In the genomic region with DNA sequence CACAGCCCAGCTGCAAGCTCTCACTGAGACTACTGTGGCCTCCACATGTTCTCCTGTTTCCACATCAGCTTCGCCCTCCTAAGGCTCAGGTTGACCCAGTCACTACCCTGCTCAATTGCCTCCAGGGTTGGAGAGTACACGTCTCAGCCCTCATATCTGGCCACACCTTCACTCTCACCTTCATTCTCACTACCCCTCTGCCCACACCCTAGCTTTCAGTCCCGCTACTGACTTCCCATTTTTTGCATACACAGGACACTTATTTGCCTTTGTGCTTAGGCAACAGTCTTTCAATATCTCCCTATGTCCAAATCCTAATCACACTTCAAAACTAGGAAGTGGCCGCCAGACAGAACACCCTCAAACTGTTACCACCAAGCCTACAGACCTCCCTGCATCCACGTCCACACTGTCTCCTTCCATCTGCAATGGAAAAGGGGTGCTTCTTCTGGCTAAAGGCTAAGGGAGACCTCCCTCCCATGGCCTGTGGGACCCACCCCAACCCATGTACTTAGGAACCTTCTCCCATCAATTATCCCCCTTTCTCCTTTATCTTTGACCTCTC, we compare ENCODE assay signal across 18 cellular contexts. TPM values are rescaled to one million over a fixed set of nuclear protein-coding genes. Genes with fewer than 3 reads are reported as not detected.
"Had no signal": no experiment of that assay in that cellular context is flagged by ENCODE, and none has a peak within 500 bp of the region (broad histone marks: within the 10 kb centered on the region; RNA-seq: fewer than 3 reads in every experiment).

No MANE protein-coding gene starts in this region.

- ATAC-seq: activated CD4-positive, CD25-positive, alpha-beta regulatory T cell treated with anti-CD3 and anti-CD28 coated beads, Interleukin-2, amount 50 U/mL, for 24 hours; activated naive CD8-positive, alpha-beta T cell treated with anti-CD3 and anti-CD28 coated beads, Interleukin-2, amount 50 U/mL, for 24 hours; activated T-helper 17 cell treated with anti-CD3 and anti-CD28 coated beads, Interleukin-2, amount 50 U/mL, for 72 hours; left ventricle myocardium superior; stimulated activated memory B cell treated with anti-CD40 and anti-IgM and Interleukin-4, amounts not matched to agents 10 μg/mL and 1 μg/mL and 100 μg/mL, for 72 hours had no signal

- H3K36me3 ChIP-seq: thyroid gland, vagina had no signal

- H3K27me3 ChIP-seq: thyroid gland, vagina had no signal

- H3K27ac Mint-ChIP-seq: activated naive CD8-positive, alpha-beta T cell treated with anti-CD3 and anti-CD28 coated beads, Interleukin-2, amount 50 U/mL, for 24 hours; activated T-helper 17 cell treated with anti-CD3 and anti-CD28 coated beads, Interleukin-2, amount 50 U/mL, for 72 hours; natural killer cell treated with Interleukin-12 subunit alpha and Interleukin-12 subunit beta and Interleukin-15 and Interleukin-18, amount 100 ng/mL, for 72 hours; stimulated activated memory B cell treated with anti-CD40 and anti-IgM and Interleukin-4, amounts not matched to agents 10 μg/mL and 1 μg/mL and 100 μg/mL, for 72 hours had no signal

- H3K4me1 ChIP-seq: thyroid gland, vagina had no signal

- H3K4me1 Mint-ChIP-seq: activated naive CD8-positive, alpha-beta T cell treated with anti-CD3 and anti-CD28 coated beads, Interleukin-2, amount 50 U/mL, for 24 hours; activated T-helper 17 cell treated with anti-CD3 and anti-CD28 coated beads, Interleukin-2, amount 50 U/mL, for 72 hours; stimulated activated memory B cell treated with anti-CD40 and anti-IgM and Interleukin-4, amounts not matched to agents 10 μg/mL and 1 μg/mL and 100 μg/mL, for 72 hours had no signal

- H3K9me3 Mint-ChIP-seq: activated naive CD8-positive, alpha-beta T cell treated with anti-CD3 and anti-CD28 coated beads, Interleukin-2, amount 50 U/mL, for 24 hours; activated T-helper 17 cell treated with anti-CD3 and anti-CD28 coated beads, Interleukin-2, amount 50 U/mL, for 72 hours; natural killer cell treated with Interleukin-12 subunit alpha and Interleukin-12 subunit beta and Interleukin-15 and Interleukin-18, amount 100 ng/mL, for 72 hours had no signal

- H3K9me3 ChIP-seq: thyroid gland, vagina had no signal

- H3K36me3 Mint-ChIP-seq: natural killer cell treated with Interleukin-12 subunit alpha and Interleukin-12 subunit beta and Interleukin-15 and Interleukin-18, amount 100 ng/mL, for 72 hours; stimulated activated memory B cell treated with anti-CD40 and anti-IgM and Interleukin-4, amounts not matched to agents 10 μg/mL and 1 μg/mL and 100 μg/mL, for 72 hours had no signal

- H3K4me3 Mint-ChIP-seq: activated naive CD8-positive, alpha-beta T cell treated with anti-CD3 and anti-CD28 coated beads, Interleukin-2, amount 50 U/mL, for 24 hours; activated T-helper 17 cell treated with anti-CD3 and anti-CD28 coated beads, Interleukin-2, amount 50 U/mL, for 72 hours; natural killer cell treated with Interleukin-12 subunit alpha and Interleukin-12 subunit beta and Interleukin-15 and Interleukin-18, amount 100 ng/mL, for 72 hours; stimulated activated memory B cell treated with anti-CD40 and anti-IgM and Interleukin-4, amounts not matched to agents 10 μg/mL and 1 μg/mL and 100 μg/mL, for 72 hours had no signal

- H3K27ac ChIP-seq: thyroid gland, vagina had no signal

- DNase-seq: activated CD4-positive, alpha-beta T cell treated with anti-CD3 and anti-CD28 coated beads, Interleukin-2, amount 50 U/mL, for 1 hour; activated naive CD4-positive, alpha-beta T cell treated with Interleukin-2 at 50 U/mL for 16 hours; activated naive CD8-positive, alpha-beta T cell treated with anti-CD3 and anti-CD28 coated beads, Interleukin-2, amount 50 U/mL, for 24 hours; aorta; cerebellar nuclear complex; effector memory CD4-positive, alpha-beta T cell; foreskin fibroblast; hypothalamus; kidney; left ventricle myocardium superior; mesenchymal stem cell; retina; thyroid gland had no signal

- H3K4me3 ChIP-seq: thyroid gland, vagina had no signal

RNA-seq across cellular contexts. Expression of a gene that starts 10.9 kb away (rescaled TPM):
- total RNA-seq: activated T-helper 17 cell treated with anti-CD3 and anti-CD28 coated beads, Interleukin-2, amount 50 U/mL, for 72 hours had no signal
